Comparison of ENCODE assay signal across 8 cellular contexts in the genomic region with DNA sequence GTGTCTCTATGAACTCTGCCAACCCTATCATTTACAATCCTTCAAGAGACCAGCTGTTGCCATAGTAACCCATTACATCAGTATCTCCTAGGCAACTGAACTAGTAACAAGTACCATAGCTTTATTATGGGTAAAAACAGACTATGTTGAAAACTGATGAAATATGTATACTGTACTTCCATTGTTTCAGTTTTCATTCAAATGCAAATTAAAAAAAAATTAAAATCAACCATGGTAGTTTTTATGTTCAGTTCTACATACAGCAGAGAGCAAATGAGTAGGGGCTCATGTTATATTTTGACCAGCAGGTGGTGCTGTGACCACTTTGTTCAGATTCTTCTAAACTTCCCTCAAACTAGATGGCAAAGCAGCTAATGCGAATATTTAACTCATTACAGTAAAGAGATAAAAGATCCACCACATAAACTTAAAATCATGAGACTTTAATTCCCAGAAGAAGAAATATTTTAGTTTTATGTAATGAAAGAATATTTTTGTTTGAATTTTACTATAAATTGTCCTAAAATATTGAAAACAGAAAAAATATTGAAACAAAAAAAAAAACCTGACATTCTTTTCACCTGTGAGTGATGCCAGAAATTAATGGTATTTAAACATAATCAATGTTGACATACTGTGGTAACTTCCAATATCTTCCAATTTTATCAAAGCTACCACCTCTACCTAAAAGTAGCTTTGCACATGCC.
DNase-seq lines count a peak whose midpoint lies in the region; ATAC-seq and TF ChIP-seq lines count a peak whose summit lies in the region.

No MANE protein-coding gene starts in this region.

- H3K4me3 Mint-ChIP-seq in activated CD4-positive, alpha-beta T cell treated with anti-CD3 and anti-CD28 coated beads, Interleukin-2, amount 10 ng/mL, durations not matched to agents 24 days and 14 days, result no peak overlapping the region

- WGBS in mesendoderm (ENCODE audit: extremely low coverage, insufficient coverage, low lambda C conversion rate), result no CpG with 5 or more reads among the region's 1 CpG

- peaks cover 10% of the 10 kb centered on the region for H3K27me3 Mint-ChIP-seq in activated CD4-positive, alpha-beta T cell treated with anti-CD3 and anti-CD28 coated beads, Interleukin-2, amount 10 ng/mL, durations not matched to agents 24 days and 14 days

- no peaks in the 10 kb centered on the region for H3K4me1 ChIP-seq in mesendoderm (ENCODE audit: control insufficient read depth, low read depth, low read length)

- H2BK120ac ChIP-seq in mesendoderm (ENCODE audit: low read depth, low read length), result no peak overlapping the region

- H3K36me3 Mint-ChIP-seq in activated CD4-positive, alpha-beta T cell treated with anti-CD3 and anti-CD28 coated beads, Interleukin-2, amount 10 ng/mL, durations not matched to agents 24 days and 14 days (ENCODE audit: low read depth), result no peaks in the 10 kb centered on the region

- H3K4me2 ChIP-seq in mesendoderm (ENCODE audit: low read length), result no peak overlapping the region

- H3K79me1 ChIP-seq in mesendoderm (ENCODE audit: low read length), result no peaks in the 10 kb centered on the region

- H3K4me3 ChIP-seq in AG04450 (ENCODE audit: low read depth, low read length) (no peak overlapping the region), mesendoderm (ENCODE audit: low read length) (no peak overlapping the region)

- DNase-seq in AG04450 (ENCODE audit: low read depth, low spot score) (peak; percentile 59), NCI-H524 treated with DMSO at 0.1 percent for 48 hours (lab: John Stamatoyannopoulos, UW) (peak; percentile 79), ecto neural progenitor cell (ENCODE audit: low spot score) (peak; percentile 56), mesendoderm (peak; percentile 85)
- DNase-seq in activated CD4-positive, alpha-beta T cell treated with anti-CD3 and anti-CD28 coated beads, Interleukin-2, amount 10 ng/mL, durations not matched to agents 24 days and 14 days, result peak; percentile 85
- peak; percentile 65 for DNase-seq in stimulated activated CD8-positive, alpha-beta memory T cell treated with anti-CD3 and anti-CD28 coated beads, Interleukin-4, amount 100 ng/mL, for 48 hours

- no peak overlapping the region for H3K56ac ChIP-seq in mesendoderm (ENCODE audit: low read length)

- H3K9me3 ChIP-seq in AG04450 (ENCODE audit: control insufficient read depth, insufficient read depth, low read length), result no peaks in the 10 kb centered on the region

- H3K27ac ChIP-seq in AG04450 (ENCODE audit: low read depth, low read length) (no peak overlapping the region), mesendoderm (ENCODE audit: low read depth, low read length) (no peak overlapping the region)

- no peak overlapping the region for H3K4ac ChIP-seq in mesendoderm (ENCODE audit: low read depth, low read length)

- H3K9ac ChIP-seq in mesendoderm (ENCODE audit: low read length), result no peak overlapping the region

- no peak overlapping the region for H2BK5ac ChIP-seq in mesendoderm (ENCODE audit: low read length)

- no peaks in the 10 kb centered on the region for H3K36me3 ChIP-seq in mesendoderm (ENCODE audit: control insufficient read depth, insufficient read depth, low read length)

- TF ChIP-seq CTCF in AG04450 (IDR thresholded peaks at IDR 0.05; ENCODE audit: low read depth, low read length), result peak; percentile 73

- H3K27ac Mint-ChIP-seq in activated CD4-positive, alpha-beta T cell treated with anti-CD3 and anti-CD28 coated beads, Interleukin-2, amount 10 ng/mL, durations not matched to agents 24 days and 14 days, result no peak overlapping the region

- peak; percentile 31 for ATAC-seq in GM18858 (IDR thresholded peaks at IDR 0.05; ENCODE audit: unreplicated experiment)
- ATAC-seq in HG03460 (IDR thresholded peaks at IDR 0.05; ENCODE audit: unreplicated experiment), result peak; percentile 28

- no peaks in the 10 kb centered on the region for H3K79me2 ChIP-seq in mesendoderm (ENCODE audit: control insufficient read depth, insufficient read depth, low read length)

- CTCF ChIA-PET in AG04450 (lab: Charles Lee), result interaction anchor here (0.6 to 10.3 kb wide), 79 partner anchors 9 to 1757 kb away, joined by 3 to 281 read pairs (median 4); a partner anchor contains a TSS

- H4K8ac ChIP-seq in mesendoderm (ENCODE audit: low read depth, low read length), result no peak overlapping the region

- POLR2A ChIA-PET in AG04450 (lab: Yijun Ruan, JAX), result interaction anchor here (0.7 kb wide), 1 partner anchor 155 kb away, joined by 4 read pairs; no protein-coding TSS in a partner anchor

- H3K23ac ChIP-seq in mesendoderm (ENCODE audit: low read length), result no peak overlapping the region

- no peak overlapping the region for H4K5ac ChIP-seq in mesendoderm (ENCODE audit: low read length)

- H3K27me3 ChIP-seq in AG04450 (ENCODE audit: control insufficient read depth, insufficient read depth, low read length) (no peaks in the 10 kb centered on the region), mesendoderm (ENCODE audit: insufficient read depth, low read length, poor library complexity) (no peaks in the 10 kb centered on the region)

- intact Hi-C loops in activated CD4-positive, alpha-beta T cell treated with anti-CD3 and anti-CD28 coated beads, Interleukin-2, amount 10 ng/mL, durations not matched to agents 24 days and 14 days (cut with micrococcal nuclease), result loop anchor here (1.0 to 10.0 kb wide), 3 partner anchors 153 to 1805 kb away; a partner anchor contains a TSS

- H3K9me3 Mint-ChIP-seq in activated CD4-positive, alpha-beta T cell treated with anti-CD3 and anti-CD28 coated beads, Interleukin-2, amount 10 ng/mL, durations not matched to agents 24 days and 14 days, result no peaks in the 10 kb centered on the region

- H2BK15ac ChIP-seq in mesendoderm (replicated peaks; ENCODE audit: low read depth), result no peak overlapping the region

- H3K4me1 Mint-ChIP-seq in activated CD4-positive, alpha-beta T cell treated with anti-CD3 and anti-CD28 coated beads, Interleukin-2, amount 10 ng/mL, durations not matched to agents 24 days and 14 days, result peaks cover 2% of the 10 kb centered on the region

- H3K18ac ChIP-seq in mesendoderm (ENCODE audit: low read length), result no peak overlapping the region

- H2AK5ac ChIP-seq in mesendoderm (ENCODE audit: low read length), result no peak overlapping the region
